ENCODE assay signal across 30 cellular contexts in genomic region chr10:7357193-7357592, GRCh38.
"Had no signal": no experiment of that assay in that cellular context is flagged by ENCODE, and none has a peak within 500 bp of the region (broad histone marks: within the 10 kb centered on the region; RNA-seq: fewer than 3 reads in every experiment).

No MANE protein-coding gene starts in this region.

- ATAC-seq: activated CD4-positive, CD25-positive, alpha-beta regulatory T cell treated with anti-CD3 and anti-CD28 coated beads, Interleukin-2, amount 50 U/mL, for 24 hours; activated CD8-positive, alpha-beta T cell treated with anti-CD3 and anti-CD28 coated beads for 36 hours; activated naive CD4-positive, alpha-beta T cell treated with anti-CD3 and anti-CD28 coated beads, Interleukin-2, amount 50 U/mL, for 72 hours; activated T-cell treated with anti-CD3 and anti-CD28 coated beads, Interleukin-2, amount 50 U/mL, for 4 hours; activated T-helper 17 cell treated with anti-CD3 and anti-CD28 coated beads, Interleukin-2, amount 50 U/mL, for 72 hours; esophagus mucosa; T-helper 17 cell had no signal

- H3K4me3 ChIP-seq: ascending aorta, breast epithelium, cardiac muscle cell, colonic mucosa had no signal

- H3K36me3 ChIP-seq: ascending aorta, breast epithelium, cardiac muscle cell, colonic mucosa, WERI-Rb-1 had no signal

- H3K4me1 Mint-ChIP-seq: activated B cell treated with CpG ODN at 0.5 μM for 24 hours had no signal

- H3K27ac ChIP-seq: ascending aorta, breast epithelium, cardiac muscle cell, colonic mucosa, WERI-Rb-1 had no signal

- H3K27me3 ChIP-seq: ascending aorta, breast epithelium, cardiac muscle cell, colonic mucosa had no signal

- H3K27me3 Mint-ChIP-seq: activated B cell treated with CpG ODN at 0.5 μM for 24 hours; activated CD8-positive, alpha-beta T cell treated with anti-CD3 and anti-CD28 coated beads for 36 hours; activated naive CD8-positive, alpha-beta T cell treated with anti-CD3 and anti-CD28 coated beads, Interleukin-2, amount 10 ng/mL, durations not matched to agents 7 days and 5 days; activated T-helper 17 cell treated with anti-CD3 and anti-CD28 coated beads, Interleukin-2, amount 50 U/mL, for 72 hours; brain; T-helper 17 cell had no signal

- H3K4me3 Mint-ChIP-seq: activated B cell treated with CpG ODN at 0.5 μM for 24 hours; activated CD8-positive, alpha-beta T cell treated with anti-CD3 and anti-CD28 coated beads for 36 hours; activated naive CD4-positive, alpha-beta T cell treated with anti-CD3 and anti-CD28 coated beads for 36 hours; activated naive CD8-positive, alpha-beta T cell treated with anti-CD3 and anti-CD28 coated beads, Interleukin-2, amount 10 ng/mL, durations not matched to agents 7 days and 5 days; activated T-cell treated with anti-CD3 and anti-CD28 coated beads, Interleukin-2, amount 50 U/mL, for 4 hours; activated T-helper 17 cell treated with anti-CD3 and anti-CD28 coated beads, Interleukin-2, amount 50 U/mL, for 72 hours; brain; T-helper 17 cell; T-helper 2 cell treated with Interferon-gamma antibody and Interleukin-4, amounts not matched to agents 5 μg/mL and 100 μg/mL, for 36 hours had no signal

- H3K9me3 ChIP-seq: ascending aorta, colonic mucosa had no signal

- DNase-seq: activated B cell treated with CpG ODN at 0.5 μM for 24 hours; activated CD4-positive, alpha-beta T cell treated with anti-CD3 and anti-CD28 coated beads for 48 hours; activated CD4-positive, alpha-beta T cell treated with anti-CD3 and anti-CD28 coated beads, Interleukin-2, amount 50 U/mL, for 1 hour; activated CD4-positive, alpha-beta T cell treated with anti-CD3 and anti-CD28 coated beads, Interleukin-2, amount 50 U/mL, for 48 hours; activated CD8-positive, alpha-beta memory T cell treated with anti-CD3 and anti-CD28 coated beads for 24 hours; activated CD8-positive, alpha-beta T cell treated with anti-CD3 and anti-CD28 coated beads for 36 hours; activated effector memory CD4-positive, alpha-beta T cell treated with Interleukin-2 at 50 U/mL for 16 hours; activated gamma-delta T cell treated with Interleukin-2 at 50 U/mL for 16 hours; activated naive CD4-positive, alpha-beta T cell treated with anti-CD3 and anti-CD28 coated beads for 36 hours; activated naive CD8-positive, alpha-beta T cell treated with anti-CD3 and anti-CD28 coated beads, Interleukin-2, amount 10 ng/mL, durations not matched to agents 7 days and 5 days; activated T-cell treated with anti-CD3 and anti-CD28 coated beads, Interleukin-2, amount 50 U/mL, for 4 hours; central memory CD4-positive, alpha-beta T cell; cerebellar nuclear complex; colonic mucosa; effector CD8-positive, alpha-beta T cell; foreskin fibroblast; head of caudate nucleus; T-helper 1 cell; T-helper 17 cell; T1000; WERI-Rb-1 had no signal

- H3K4me1 ChIP-seq: ascending aorta, breast epithelium, colonic mucosa had no signal

- H3K27ac Mint-ChIP-seq: activated B cell treated with CpG ODN at 0.5 μM for 24 hours; activated naive CD4-positive, alpha-beta T cell treated with anti-CD3 and anti-CD28 coated beads for 36 hours; activated naive CD8-positive, alpha-beta T cell treated with anti-CD3 and anti-CD28 coated beads, Interleukin-2, amount 10 ng/mL, durations not matched to agents 7 days and 5 days; activated T-helper 17 cell treated with anti-CD3 and anti-CD28 coated beads, Interleukin-2, amount 50 U/mL, for 72 hours; brain; T-helper 17 cell; T-helper 2 cell treated with Interferon-gamma antibody and Interleukin-4, amounts not matched to agents 5 μg/mL and 100 μg/mL, for 36 hours had no signal

- H3K9me3 Mint-ChIP-seq: activated B cell treated with CpG ODN at 0.5 μM for 24 hours had no signal
